ENCODE assay signal across 8 cellular contexts in the genomic region with DNA sequence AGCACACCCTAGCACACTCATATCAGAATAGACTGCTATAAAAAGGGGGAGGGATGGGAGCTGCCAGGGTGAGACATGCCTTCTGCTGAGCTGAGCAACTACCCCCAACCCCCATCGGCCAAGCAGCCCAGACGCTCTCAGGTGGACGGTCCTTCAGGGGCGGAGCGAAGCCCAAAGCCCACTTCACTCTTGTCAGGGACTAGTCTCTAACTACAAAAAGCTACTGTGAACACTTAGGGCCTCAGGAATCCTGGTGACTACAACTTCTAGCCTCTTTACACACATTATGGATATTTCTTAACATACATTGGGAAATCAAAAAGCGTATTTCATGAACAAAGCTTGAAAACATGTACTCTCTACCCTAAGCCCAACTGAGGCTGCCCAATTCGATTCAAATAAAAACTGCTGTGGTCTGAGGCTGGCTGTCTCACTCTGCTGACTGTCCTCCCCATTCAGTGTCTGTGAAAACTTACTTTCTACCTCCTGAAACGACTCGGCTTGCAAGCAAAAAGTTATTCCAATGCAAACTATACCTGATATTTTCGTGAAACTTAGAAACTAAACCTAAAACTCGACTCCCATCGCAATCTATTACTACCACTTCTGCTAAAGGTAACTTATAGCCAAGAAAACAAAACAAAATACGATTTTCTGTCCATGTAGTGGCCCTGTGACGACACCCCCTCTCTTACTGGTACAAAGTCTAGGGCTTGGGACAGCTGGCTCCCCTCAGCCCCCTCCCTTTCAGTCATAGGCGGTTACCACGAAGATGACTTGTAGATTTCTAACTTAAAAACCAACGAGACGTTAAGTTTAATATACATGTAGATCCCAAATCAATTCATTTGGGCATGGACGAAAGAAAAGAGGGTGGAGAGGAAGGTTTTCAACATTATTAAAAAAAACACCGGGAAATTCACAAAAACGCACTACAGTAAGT. TPM values are rescaled to one million over a fixed set of nuclear protein-coding genes. Genes with fewer than 3 reads are reported as not detected.
DNase-seq lines count a peak whose midpoint lies in the region; ATAC-seq and TF ChIP-seq lines count a peak whose summit lies in the region.

No MANE protein-coding gene starts in this region.

- H3K36me3 Mint-ChIP-seq in central memory CD8-positive, alpha-beta T cell (ENCODE audit: insufficient read depth) = peaks cover 7% of the 10 kb centered on the region

- peaks cover 46% of the 10 kb centered on the region for H3K4me1 Mint-ChIP-seq in central memory CD8-positive, alpha-beta T cell

- peak overlapping the region; percentile 74 to 79 for H3K4me3 ChIP-seq in HCT116 (replicated peaks in 1 of 2; ENCODE audit: low read depth in 1 of 2, low read length in 2 of 2)
- H3K4me3 ChIP-seq in lower leg skin (ENCODE audit: low read depth, poor library complexity, severe bottlenecking) = peak overlapping the region; percentile 100
- peak overlapping the region; percentile 96 for H3K4me3 ChIP-seq in thoracic aorta

- CTCF ChIA-PET in HCT116 (lab: Charles Lee) = interaction anchor here (2.0 to 2.9 kb wide), 2 partner anchors 179 to 186 kb away, joined by 7 to 10 read pairs; no protein-coding TSS in a partner anchor

- peak overlapping the region; percentile 84 for H3K4me3 Mint-ChIP-seq in central memory CD8-positive, alpha-beta T cell

- H3K9me3 ChIP-seq in HCT116 (ENCODE audit: control insufficient read depth in 1 of 2, insufficient read depth in 1 of 2, low read depth in 1 of 2, low read length in 2 of 2) (no peaks in the 10 kb centered on the region), thoracic aorta (no peaks in the 10 kb centered on the region)

- peaks cover 31% of the 10 kb centered on the region for H4K20me1 ChIP-seq in HCT116 (ENCODE audit: insufficient read depth)

- H3K9me3 Mint-ChIP-seq in central memory CD8-positive, alpha-beta T cell = no peaks in the 10 kb centered on the region

- TF ChIP-seq RAD21 in HCT116 (IDR thresholded peaks at IDR 0.05; ENCODE audit: low read depth) = no peak

- H3K9ac ChIP-seq in HCT116 (ENCODE audit: low read length) = peak overlapping the region; percentile 95

- H3K27ac ChIP-seq in HCT116 (ENCODE audit: low read depth, low read length) = peak overlapping the region; percentile 80
- peak overlapping the region; percentile 99 for H3K27ac ChIP-seq in thoracic aorta

- H3K4me1 ChIP-seq in HCT116 (ENCODE audit: control insufficient read depth in 1 of 2, insufficient read depth in 2 of 2, low read length in 2 of 2) (peaks cover 59 to 78% of the 10 kb centered on the region in 2 experiments), thoracic aorta (ENCODE audit: control insufficient read depth in 1 of 2, low read depth in 2 of 2) (peaks cover 12 to 43% of the 10 kb centered on the region in 2 donors)

- TF ChIP-seq CTCF in HCT116 (IDR thresholded peaks at IDR 0.05 in 2 of 3, conservative IDR thresholded peaks at IDR 0.05 in 1 of 3; ENCODE audit: borderline replicate concordance in 1 of 3, insufficient read depth in 1 of 3, low read depth in 2 of 3, low read length in 2 of 3) = no peak
- no peak for TF ChIP-seq CTCF in lower leg skin (IDR thresholded peaks at IDR 0.05)
- no peak for TF ChIP-seq CTCF in thoracic aorta (IDR thresholded peaks at IDR 0.05)

- peaks cover 79% of the 10 kb centered on the region for H3K79me2 ChIP-seq in HCT116 (ENCODE audit: insufficient read depth, low read length)

- no peak for TF ChIP-seq POLR2A in HCT116 (IDR thresholded peaks at IDR 0.05; ENCODE audit: borderline replicate concordance, extremely low read depth, insufficient read depth, insufficient read length)
- TF ChIP-seq POLR2A in lower leg skin (IDR thresholded peaks at IDR 0.05) = no peak

- ATAC-seq in HCT116 (no peak), thoracic aorta (ENCODE audit: insufficient number of reproducible peaks, low FRiP score, low read depth) (no peak)
- ATAC-seq in central memory CD8-positive, alpha-beta T cell (replicated peaks; ENCODE audit: extremely low read depth, poor library complexity, severe bottlenecking) = no peak

- WGBS in lower leg skin, 2 donors = 1 to 3% methylated on average over 21 of the region's 21 CpGs

- intact Hi-C loops in HCT116 (cut with micrococcal nuclease) (no loop called here), lower leg skin (cut with DNase I; ENCODE audit: low total_unique reads) (no loop called here)

- H3K36me3 ChIP-seq in HCT116 (ENCODE audit: control insufficient read depth in 1 of 2, insufficient read depth in 2 of 2, low read length in 2 of 2) = no peaks in the 10 kb centered on the region
- no peaks in the 10 kb centered on the region for H3K36me3 ChIP-seq in thoracic aorta

- H3K27me3 Mint-ChIP-seq in central memory CD8-positive, alpha-beta T cell = no peaks in the 10 kb centered on the region

- POLR2A ChIA-PET in HCT116 (lab: Charles Lee) = interaction anchor here (0.7 to 4.1 kb wide), 7 partner anchors 12 to 207 kb away, joined by 3 to 42 read pairs (median 13); a partner anchor contains a TSS

- RAD21 ChIA-PET in HCT116 (lab: Charles Lee; ENCODE audit: low non-redundant PET in 1 of 2, low total read pairs in 2 of 2, uncharacterized antibody in 2 of 2, unreplicated experiment in 2 of 2) = interaction anchor here (1.0 to 2.0 kb wide), 2 partner anchors 9 to 99 kb away, joined by 3 to 6 read pairs; no protein-coding TSS in a partner anchor

- H3K27ac Mint-ChIP-seq in central memory CD8-positive, alpha-beta T cell (ENCODE audit: low read depth) = peak overlapping the region; percentile 84

- BruUV-seq in HCT116 (replicated peaks; lab: Mats Ljungman, UMichigan) = TSS peak; percentile 51

- no peaks in the 10 kb centered on the region for H3K27me3 ChIP-seq in HCT116 (ENCODE audit: insufficient read depth, low read length)
- no peaks in the 10 kb centered on the region for H3K27me3 ChIP-seq in thoracic aorta (replicated peaks; ENCODE audit: insufficient read depth)

- peak; percentile 41 to 67 for DNase-seq in AML-193 (lab: John Stamatoyannopoulos, UW)
- DNase-seq in HCT116 (ENCODE audit: low read depth, low spot score) = no peak
- DNase-seq in RPMI7951 (ENCODE audit: low read depth) = peak; percentile 23
- no peak for DNase-seq in central memory CD8-positive, alpha-beta T cell (ENCODE audit: low spot score in 2 of 2)
- peak in 1 of 2 donors; percentile 86 for DNase-seq in lower leg skin (ENCODE audit: low spot score in 2 of 2)
- no peak for DNase-seq in thoracic aorta (ENCODE audit: low spot score)
- no peak for DNase-seq in mucosa of gallbladder (ENCODE audit: low spot score)
- no peak for DNase-seq in COLO829 (ENCODE audit: low spot score)

- H3K4me2 ChIP-seq in HCT116 (ENCODE audit: low read length) = peak overlapping the region; percentile 86

- H2AFZ ChIP-seq in HCT116 (ENCODE audit: low read depth, low read length, poor library complexity, severe bottlenecking) = no peak overlapping the region

- H3K9me2 ChIP-seq in HCT116 (ENCODE audit: insufficient read depth) = no peaks in the 10 kb centered on the region

TF ChIP-seq in HCT116, 20 proteins besides CTCF, POLR2A, EP300 and RAD21:
- TF ChIP-seq POLR2AphosphoS5 (IDR thresholded peaks at IDR 0.05; ENCODE audit: low read depth, low read length) (peak; percentile 46), CEBPB (IDR thresholded peaks at IDR 0.05; ENCODE audit: low read depth) (no peak)

RNA-seq across cellular contexts. Expression of a gene that starts 1.2 kb away (rescaled TPM):
- total RNA-seq in HCT116 (2021; ENCODE audit: unreplicated experiment) (80.1 TPM), lower leg skin (10 to 100 TPM; 27.7 to 31.8 (median 30.7) TPM), thoracic aorta (10 to 100 TPM; 17.9 to 31.9 TPM), mucosa of gallbladder (19.8 TPM)
- 62.0 and 63.9 TPM in 2 replicates for polyA plus RNA-seq in HCT116 (2012)
- 4.9 and 5.0 TPM in 2 replicates for total RNA-seq in RPMI7951 (2014; rRNA removed; shearing (Covaris generic))

Comparison
In these comparisons a context has a peak if more than half of its experiments do, and no peak if none do; other contexts are left out.
1. DNase-seq: peak in AML-193 (2 of 2) and RPMI7951 (single experiment); none in HCT116 (single experiment), central memory CD8-positive, alpha-beta T cell (0 of 2), thoracic aorta (single experiment), mucosa of gallbladder (single experiment) and COLO829 (single experiment).
2. Peak in every context shown above with its lines, with median percentiles within 50 percentile points of each other: H3K4me3 ChIP-seq.